ENCODE assay signal across 21 cellular contexts in genomic region chr20:23375827-23376226, GRCh38. TPM values are rescaled to one million over a fixed set of nuclear protein-coding genes. Genes with fewer than 3 reads are reported as not detected.
DNase-seq lines count a peak whose midpoint lies in the region; ATAC-seq and TF ChIP-seq lines count a peak whose summit lies in the region.
"Had no signal": no experiment of that assay in that cellular context is flagged by ENCODE, and none has a peak within 500 bp of the region (broad histone marks: within the 10 kb centered on the region; RNA-seq: fewer than 3 reads in every experiment).

No MANE protein-coding gene starts in this region.

- H3K4me1 ChIP-seq in CD8-positive, alpha-beta T cell (ENCODE audit: insufficient read depth, low read length) = no peaks in the 10 kb centered on the region
- H3K4me1 ChIP-seq: Caco-2 had no signal

- H3K36me3 Mint-ChIP-seq in activated naive CD4-positive, alpha-beta T cell treated with anti-CD3 and anti-CD28 coated beads for 36 hours (ENCODE audit: low read depth) = peaks cover 29% of the 10 kb centered on the region
- H3K36me3 Mint-ChIP-seq in CD8-positive, alpha-beta T cell = peaks cover 80% of the 10 kb centered on the region
- H3K36me3 Mint-ChIP-seq in activated CD8-positive, alpha-beta T cell treated with anti-CD3 and anti-CD28 coated beads for 36 hours (ENCODE audit: low read depth) = peaks cover 47% of the 10 kb centered on the region

- H3K4me1 Mint-ChIP-seq in activated naive CD4-positive, alpha-beta T cell treated with anti-CD3 and anti-CD28 coated beads for 36 hours (ENCODE audit: low read depth) = peaks cover 5% of the 10 kb centered on the region
- no peaks in the 10 kb centered on the region for H3K4me1 Mint-ChIP-seq in CD8-positive, alpha-beta T cell (ENCODE audit: low read depth)
- H3K4me1 Mint-ChIP-seq in activated CD8-positive, alpha-beta T cell treated with anti-CD3 and anti-CD28 coated beads for 36 hours (ENCODE audit: low read depth) = peaks cover 3% of the 10 kb centered on the region
- H3K4me1 Mint-ChIP-seq: H9 had no signal

- H3K27me3 Mint-ChIP-seq in activated naive CD4-positive, alpha-beta T cell treated with anti-CD3 and anti-CD28 coated beads for 36 hours (ENCODE audit: low read depth) = no peaks in the 10 kb centered on the region
- no peaks in the 10 kb centered on the region for H3K27me3 Mint-ChIP-seq in CD8-positive, alpha-beta T cell (ENCODE audit: low read depth)
- H3K27me3 Mint-ChIP-seq in activated CD8-positive, alpha-beta T cell treated with anti-CD3 and anti-CD28 coated beads for 36 hours = no peaks in the 10 kb centered on the region
- H3K27me3 Mint-ChIP-seq: CD4-positive, CD25-positive, alpha-beta regulatory T cell had no signal

- no peaks in the 10 kb centered on the region for H3K9me3 Mint-ChIP-seq in activated naive CD4-positive, alpha-beta T cell treated with anti-CD3 and anti-CD28 coated beads for 36 hours
- no peaks in the 10 kb centered on the region for H3K9me3 Mint-ChIP-seq in CD8-positive, alpha-beta T cell
- H3K9me3 Mint-ChIP-seq in activated CD8-positive, alpha-beta T cell treated with anti-CD3 and anti-CD28 coated beads for 36 hours = no peaks in the 10 kb centered on the region
- H3K9me3 Mint-ChIP-seq: H9, HFFc6 had no signal

- intact Hi-C loops in activated naive CD4-positive, alpha-beta T cell treated with anti-CD3 and anti-CD28 coated beads for 36 hours (cut with micrococcal nuclease) = no loop called here
- intact Hi-C loops in CD8-positive, alpha-beta T cell (cut with DNase I, micrococcal nuclease) = no loop called here
- intact Hi-C loops in activated CD8-positive, alpha-beta T cell treated with anti-CD3 and anti-CD28 coated beads for 36 hours (cut with micrococcal nuclease) = no loop called here

- peak overlapping the region; percentile 32 for H3K27ac Mint-ChIP-seq in activated naive CD4-positive, alpha-beta T cell treated with anti-CD3 and anti-CD28 coated beads for 36 hours
- H3K27ac Mint-ChIP-seq in CD8-positive, alpha-beta T cell = peak overlapping the region; percentile 78
- peak overlapping the region; percentile 40 for H3K27ac Mint-ChIP-seq in activated CD8-positive, alpha-beta T cell treated with anti-CD3 and anti-CD28 coated beads for 36 hours
- H3K27ac Mint-ChIP-seq: HFFc6 had no signal

- no peak overlapping the region for H3K27ac ChIP-seq in CD8-positive, alpha-beta T cell (ENCODE audit: low read depth, low read length)

- peaks cover 21% of the 10 kb centered on the region for H3K36me3 ChIP-seq in CD8-positive, alpha-beta T cell (ENCODE audit: insufficient read depth, low read length)

- CTCF ChIA-PET in activated naive CD4-positive, alpha-beta T cell treated with anti-CD3 and anti-CD28 coated beads for 36 hours (lab: Charles Lee) = no interaction called here
- CTCF ChIA-PET in CD8-positive, alpha-beta T cell (lab: Charles Lee) = interaction anchor here (0.7 to 1.1 kb wide), 2 partner anchors 17 to 231 kb away, joined by 3 to 4 read pairs; no protein-coding TSS in a partner anchor
- CTCF ChIA-PET in activated CD8-positive, alpha-beta T cell treated with anti-CD3 and anti-CD28 coated beads for 36 hours (lab: Charles Lee) = no interaction called here

- no peak overlapping the region for H3K4me3 Mint-ChIP-seq in activated naive CD4-positive, alpha-beta T cell treated with anti-CD3 and anti-CD28 coated beads for 36 hours
- no peak overlapping the region for H3K4me3 Mint-ChIP-seq in CD8-positive, alpha-beta T cell
- no peak overlapping the region for H3K4me3 Mint-ChIP-seq in activated CD8-positive, alpha-beta T cell treated with anti-CD3 and anti-CD28 coated beads for 36 hours
- H3K4me3 Mint-ChIP-seq: CD4-positive, CD25-positive, alpha-beta regulatory T cell; H9; HFFc6 had no signal

- POLR2A ChIA-PET in CD8-positive, alpha-beta T cell (lab: Charles Lee) = interaction anchor here (1.9 kb wide), 1 partner anchor 15 kb away, joined by 5 read pairs; no protein-coding TSS in a partner anchor
- POLR2A ChIA-PET in activated CD8-positive, alpha-beta T cell treated with anti-CD3 and anti-CD28 coated beads for 36 hours (lab: Charles Lee) = no interaction called here

- H3K27me3 ChIP-seq in CD8-positive, alpha-beta T cell (ENCODE audit: insufficient read depth, low read length) = no peaks in the 10 kb centered on the region

- no peaks in the 10 kb centered on the region for H3K9me3 ChIP-seq in CD8-positive, alpha-beta T cell (ENCODE audit: low read length)
- H3K9me3 ChIP-seq: Caco-2 had no signal

- no peak for TF ChIP-seq CTCF in CD8-positive, alpha-beta T cell (IDR thresholded peaks at IDR 0.05)
- TF ChIP-seq CTCF in activated CD8-positive, alpha-beta T cell treated with anti-CD3 and anti-CD28 coated beads for 36 hours (IDR thresholded peaks at IDR 0.05) = no peak

- no peak overlapping the region for H3K4me3 ChIP-seq in CD8-positive, alpha-beta T cell (ENCODE audit: low read depth, low read length)
- H3K4me3 ChIP-seq: K562 had no signal

- ATAC-seq in CD8-positive, alpha-beta T cell = no peak
- ATAC-seq in activated CD8-positive, alpha-beta T cell treated with anti-CD3 and anti-CD28 coated beads for 36 hours = no peak
- ATAC-seq: K562 had no signal

- no peak for DNase-seq in activated naive CD4-positive, alpha-beta T cell treated with anti-CD3 and anti-CD28 coated beads for 36 hours
- no peak for DNase-seq in activated naive CD4-positive, alpha-beta T cell treated with anti-CD3 and anti-CD28 coated beads, Interleukin-2, amount 50 U/mL, for 16 hours
- no peak for DNase-seq in CD8-positive, alpha-beta T cell
- no peak for DNase-seq in activated CD8-positive, alpha-beta T cell treated with anti-CD3 and anti-CD28 coated beads for 36 hours
- DNase-seq in mesenteric fat pad (ENCODE audit: low spot score) = peak; percentile 33
- no peak for DNase-seq in activated CD4-positive, CD25-positive, alpha-beta regulatory T cell (lab: John Stamatoyannopoulos, UW)
- no peak for DNase-seq in stimulated activated CD4-positive, alpha-beta T cell treated with anti-CD3 and anti-CD28 coated beads, Interleukin-12 subunit alpha, Interleukin-12 subunit beta, amount 100 ng/mL, for 4 hours
- DNase-seq: Caco-2; CD4-positive, CD25-positive, alpha-beta regulatory T cell; DMS 273 treated with DMSO at 0.1 percent for 48 hours; DMS79 treated with DMSO at 0.1 percent for 48 hours; H9; HFFc6; MM.1S; NCI-H1048; NCI-H1417 treated with DMSO at 0.1 percent for 48 hours; NCI-H187; NCI-H446; NCI-H526; OCI-M1 had no signal

RNA-seq across cellular contexts. Expression of gene GZF1, which starts 13.8 kb away (rescaled TPM):
- 1 to 10 TPM; 2.9 to 3.3 TPM for total RNA-seq in activated naive CD4-positive, alpha-beta T cell treated with anti-CD3 and anti-CD28 coated beads for 36 hours
- 10 to 100 TPM; 44.9 to 49.5 TPM for total RNA-seq in CD8-positive, alpha-beta T cell
- 10 to 100 TPM; 11.8 to 13.7 TPM for total RNA-seq in activated CD8-positive, alpha-beta T cell treated with anti-CD3 and anti-CD28 coated beads for 36 hours
- total RNA-seq in mesenteric fat pad = 14.6 TPM

RNA-seq across cellular contexts. Expression of gene NXT1, which starts 25.2 kb away (rescaled TPM):
- total RNA-seq in activated naive CD4-positive, alpha-beta T cell treated with anti-CD3 and anti-CD28 coated beads for 36 hours = 10 to 100 TPM; 31.9 to 36.9 TPM
- total RNA-seq in CD8-positive, alpha-beta T cell = 10 to 100 TPM; 52.4 to 52.5 TPM
- total RNA-seq in activated CD8-positive, alpha-beta T cell treated with anti-CD3 and anti-CD28 coated beads for 36 hours = 10 to 100 TPM; 35.8 to 37.8 TPM
- 18.8 TPM for total RNA-seq in mesenteric fat pad

RNA-seq across cellular contexts. Expression of gene NAPB, which starts 45.5 kb away (rescaled TPM):
- total RNA-seq in activated naive CD4-positive, alpha-beta T cell treated with anti-CD3 and anti-CD28 coated beads for 36 hours = 1 to 10 TPM; 5.4 to 7.6 TPM
- total RNA-seq in CD8-positive, alpha-beta T cell = 10 to 100 TPM; 10.9 to 11.7 TPM
- total RNA-seq in activated CD8-positive, alpha-beta T cell treated with anti-CD3 and anti-CD28 coated beads for 36 hours = 10 to 100 TPM; 14.3 to 16.8 TPM
- total RNA-seq in mesenteric fat pad = 8.4 TPM
